Comparison of ENCODE assay signal across 8 cellular contexts in genomic region chr1:2554621-2555387, GRCh38. TPM values are rescaled to one million over a fixed set of nuclear protein-coding genes. Genes with fewer than 3 reads are reported as not detected.
DNase-seq lines count a peak whose midpoint lies in the region; ATAC-seq and TF ChIP-seq lines count a peak whose summit lies in the region.

No MANE protein-coding gene starts in this region.

- POLR2A ChIA-PET in activated CD4-positive, alpha-beta T cell treated with anti-CD3 and anti-CD28 coated beads, Interleukin-2, amount 10 ng/mL, durations not matched to agents 7 days and 5 days (lab: Charles Lee), result interaction anchor here (1.4 kb wide), 1 partner anchor 23 kb away, joined by 4 read pairs; no protein-coding TSS in a partner anchor

- no peak for ATAC-seq in GM18517 (IDR thresholded peaks at IDR 0.05; ENCODE audit: unreplicated experiment)

- 66% methylated on average over 10 of the region's 19 CpGs for WGBS in esophagus muscularis mucosa

- H3K27me3 Mint-ChIP-seq in activated CD4-positive, alpha-beta T cell treated with anti-CD3 and anti-CD28 coated beads, Interleukin-2, amount 10 ng/mL, durations not matched to agents 7 days and 5 days, result no peaks in the 10 kb centered on the region

- H3K27ac ChIP-seq in esophagus muscularis mucosa (replicated peaks in 1 of 4) (peak overlapping the region; percentile 81 to 90 (median 86)), skin epidermis (peak overlapping the region; percentile 47 to 100 (median 95))

- peaks cover 51% of the 10 kb centered on the region for H3K4me1 Mint-ChIP-seq in activated CD4-positive, alpha-beta T cell treated with anti-CD3 and anti-CD28 coated beads, Interleukin-2, amount 10 ng/mL, durations not matched to agents 7 days and 5 days

- peaks cover 0 to 3% (median 0%) of the 10 kb centered on the region in 4 donors for H3K27me3 ChIP-seq in esophagus muscularis mucosa

- TF ChIP-seq CTCF in esophagus muscularis mucosa (IDR thresholded peaks at IDR 0.05), result peak in 2 of 3 experiments; percentile 24 to 31

- no peak for TF ChIP-seq EP300 in esophagus muscularis mucosa (IDR thresholded peaks at IDR 0.05)

- CTCF ChIA-PET in activated CD4-positive, alpha-beta T cell treated with anti-CD3 and anti-CD28 coated beads, Interleukin-2, amount 10 ng/mL, durations not matched to agents 7 days and 5 days (lab: Charles Lee), result interaction anchor here (0.6 to 1.9 kb wide), 3 partner anchors 23 to 330 kb away, joined by 3 to 5 read pairs (median 5); no protein-coding TSS in a partner anchor

- H3K27ac Mint-ChIP-seq in activated CD4-positive, alpha-beta T cell treated with anti-CD3 and anti-CD28 coated beads, Interleukin-2, amount 10 ng/mL, durations not matched to agents 7 days and 5 days, result peak overlapping the region; percentile 100

- no peaks in the 10 kb centered on the region for H3K9me3 Mint-ChIP-seq in activated CD4-positive, alpha-beta T cell treated with anti-CD3 and anti-CD28 coated beads, Interleukin-2, amount 10 ng/mL, durations not matched to agents 7 days and 5 days

- peaks cover 30 to 58% (median 50%) of the 10 kb centered on the region in 4 donors for H3K4me1 ChIP-seq in esophagus muscularis mucosa

- H3K4me3 Mint-ChIP-seq in activated CD4-positive, alpha-beta T cell treated with anti-CD3 and anti-CD28 coated beads, Interleukin-2, amount 10 ng/mL, durations not matched to agents 7 days and 5 days, result peak overlapping the region; percentile 100

- H3K36me3 ChIP-seq in esophagus muscularis mucosa, result peaks cover 0 to 19% (median 17%) of the 10 kb centered on the region in 4 donors

- H3K36me3 Mint-ChIP-seq in activated CD4-positive, alpha-beta T cell treated with anti-CD3 and anti-CD28 coated beads, Interleukin-2, amount 10 ng/mL, durations not matched to agents 7 days and 5 days (ENCODE audit: low read depth), result peaks cover 14% of the 10 kb centered on the region

- no peak for TF ChIP-seq POLR2A in esophagus muscularis mucosa (IDR thresholded peaks at IDR 0.05; ENCODE audit: low read depth)

- DNase-seq in activated effector memory CD4-positive, alpha-beta T cell treated with anti-CD3 and anti-CD28 coated beads, Interleukin-2, amount 50 U/mL, for 16 hours, result peak; percentile 76
- DNase-seq in activated effector memory CD4-positive, alpha-beta T cell treated with Interleukin-2 at 50 U/mL for 16 hours, result no peak
- DNase-seq in activated CD4-positive, alpha-beta T cell treated with anti-CD3 and anti-CD28 coated beads, Interleukin-2, amount 10 ng/mL, durations not matched to agents 7 days and 5 days, result peak; percentile 62
- no peak for DNase-seq in esophagus muscularis mucosa (ENCODE audit: extremely low spot score)
- no peak for DNase-seq in NOMO-1 (lab: John Stamatoyannopoulos, UW; ENCODE audit: unreplicated experiment in 2 of 2)
- DNase-seq in inferior parietal cortex (ENCODE audit: extremely low spot score), result no peak

- intact Hi-C loops in esophagus muscularis mucosa (cut with DNase I), result no loop called here

- H3K4me3 ChIP-seq in esophagus muscularis mucosa (peak overlapping the region; percentile 62 to 83 (median 71)), skin epidermis (peak overlapping the region in 5 of 7 experiments; percentile 39 to 88 (median 55))

- H3K9me3 ChIP-seq in esophagus muscularis mucosa, result no peaks in the 10 kb centered on the region

RNA-seq across cellular contexts. Expression of gene TNFRSF14, which starts 1.4 kb away (rescaled TPM):
- 100 to 1,000 TPM; 182 to 192 TPM for total RNA-seq in activated CD4-positive, alpha-beta T cell treated with anti-CD3 and anti-CD28 coated beads, Interleukin-2, amount 10 ng/mL, durations not matched to agents 7 days and 5 days
- total RNA-seq in esophagus muscularis mucosa, result 10 to 100 TPM; 26.2 to 49.2 (median 42.5) TPM

RNA-seq across cellular contexts. Expression of gene HES5, which starts 24.7 kb away (rescaled TPM):
- total RNA-seq in activated CD4-positive, alpha-beta T cell treated with anti-CD3 and anti-CD28 coated beads, Interleukin-2, amount 10 ng/mL, durations not matched to agents 7 days and 5 days, result not detected
- total RNA-seq in esophagus muscularis mucosa, result under 1 TPM in 2 of 4 donors, not detected in 2; 0.19 to 0.33 TPM

RNA-seq across cellular contexts. Expression of gene PANK4, which starts 28.4 kb away (rescaled TPM):
- 10 to 100 TPM; 66.6 to 76.6 TPM for total RNA-seq in activated CD4-positive, alpha-beta T cell treated with anti-CD3 and anti-CD28 coated beads, Interleukin-2, amount 10 ng/mL, durations not matched to agents 7 days and 5 days
- total RNA-seq in esophagus muscularis mucosa, result 10 to 100 TPM; 22.5 to 48.9 (median 37.9) TPM

RNA-seq across cellular contexts. Expression of gene PRXL2B, which starts 31.8 kb away (rescaled TPM):
- 10 to 100 TPM; 25.2 to 33.3 TPM for total RNA-seq in activated CD4-positive, alpha-beta T cell treated with anti-CD3 and anti-CD28 coated beads, Interleukin-2, amount 10 ng/mL, durations not matched to agents 7 days and 5 days
- 10 to 100 TPM in 3 of 4 donors, 1 to 10 TPM in 1; 7.9 to 18.8 (median 14.8) TPM for total RNA-seq in esophagus muscularis mucosa

Comparison
In these comparisons a context has a peak if more than half of its experiments do, and no peak if none do; other contexts are left out.
1. DNase-seq: peak in activated effector memory CD4-positive, alpha-beta T cell treated with anti-CD3 and anti-CD28 coated beads, Interleukin-2, amount 50 U/mL, for 16 hours (single experiment) and activated CD4-positive, alpha-beta T cell treated with anti-CD3 and anti-CD28 coated beads, Interleukin-2, amount 10 ng/mL, durations not matched to agents 7 days and 5 days (single experiment); none in activated effector memory CD4-positive, alpha-beta T cell treated with Interleukin-2 at 50 U/mL for 16 hours (single experiment), esophagus muscularis mucosa (single experiment), NOMO-1 (0 of 2) and inferior parietal cortex (single experiment).